ENCODE assay signal across 19 cellular contexts in the genomic region with DNA sequence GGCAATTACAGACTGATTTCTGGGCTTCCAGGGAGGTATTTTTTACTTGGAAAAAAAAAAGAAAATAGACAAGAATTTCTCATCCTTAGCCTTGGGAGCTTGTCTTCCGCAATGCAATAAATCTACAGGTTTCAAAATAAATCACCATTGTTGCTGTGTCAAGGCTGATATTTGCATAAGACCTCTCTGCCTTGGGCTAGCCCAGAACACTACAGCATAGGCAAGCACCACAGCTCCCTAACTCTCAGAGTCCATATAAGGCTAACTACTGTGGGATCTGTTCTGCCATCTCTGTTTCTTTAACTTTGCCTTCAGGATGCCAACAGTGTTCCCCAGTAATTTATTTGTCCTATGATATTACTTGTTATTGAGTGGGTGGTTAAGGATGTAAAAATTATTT.
DNase-seq lines count a peak whose midpoint lies in the region; ATAC-seq and TF ChIP-seq lines count a peak whose summit lies in the region.
"Had no signal": no experiment of that assay in that cellular context is flagged by ENCODE, and none has a peak within 500 bp of the region (broad histone marks: within the 10 kb centered on the region; RNA-seq: fewer than 3 reads in every experiment).

No MANE protein-coding gene starts in this region.

- no peak overlapping the region for H3K4me2 ChIP-seq in mesendoderm (ENCODE audit: low read length)
- H3K4me2 ChIP-seq: A549 had no signal

- H2BK120ac ChIP-seq in mesendoderm (ENCODE audit: low read depth, low read length): no peak overlapping the region

- H2BK5ac ChIP-seq in mesendoderm (ENCODE audit: low read length): no peak overlapping the region

- no peak overlapping the region for H3K56ac ChIP-seq in mesendoderm (ENCODE audit: low read length)

- ATAC-seq in GM19324 (IDR thresholded peaks at IDR 0.05; ENCODE audit: low FRiP score, unreplicated experiment) (peak; percentile 83), HG02623 (IDR thresholded peaks at IDR 0.05; ENCODE audit: unreplicated experiment) (peak; percentile 80), lower lobe of right lung (no peak), HG03196 (IDR thresholded peaks at IDR 0.05; ENCODE audit: unreplicated experiment) (no peak)
- ATAC-seq in stimulated activated naive B cell treated with anti-CD40 and anti-IgM and Interleukin-4, amounts not matched to agents 10 μg/mL and 1 μg/mL and 100 μg/mL, for 72 hours (replicated peaks): no peak
- ATAC-seq: A549 had no signal

- no peaks in the 10 kb centered on the region for H3K27me3 Mint-ChIP-seq in stimulated activated naive B cell treated with anti-CD40 and anti-IgM and Interleukin-4, amounts not matched to agents 10 μg/mL and 1 μg/mL and 100 μg/mL, for 72 hours
- H3K27me3 Mint-ChIP-seq: CD4-positive, alpha-beta memory T cell; IgD-negative memory B cell had no signal

- H3K36me3 Mint-ChIP-seq in stimulated activated naive B cell treated with anti-CD40 and anti-IgM and Interleukin-4, amounts not matched to agents 10 μg/mL and 1 μg/mL and 100 μg/mL, for 72 hours: no peaks in the 10 kb centered on the region
- H3K36me3 Mint-ChIP-seq: CD4-positive, alpha-beta memory T cell; IgD-negative memory B cell had no signal

- H3K4me3 Mint-ChIP-seq in stimulated activated naive B cell treated with anti-CD40 and anti-IgM and Interleukin-4, amounts not matched to agents 10 μg/mL and 1 μg/mL and 100 μg/mL, for 72 hours: no peak overlapping the region
- H3K4me3 Mint-ChIP-seq: CD4-positive, alpha-beta memory T cell; H9; IgD-negative memory B cell had no signal

- intact Hi-C loops in lower lobe of right lung (cut with DNase I): no loop called here

- H3K79me1 ChIP-seq in mesendoderm (ENCODE audit: low read length): no peaks in the 10 kb centered on the region

- no peak overlapping the region for H3K27ac ChIP-seq in mesendoderm (ENCODE audit: low read depth, low read length)
- H3K27ac ChIP-seq in lower lobe of right lung: no peak overlapping the region
- H3K27ac ChIP-seq in RWPE1: no peak overlapping the region
- H3K27ac ChIP-seq: A549, C4-2B had no signal

- no peak overlapping the region for H3K18ac ChIP-seq in mesendoderm (ENCODE audit: low read length)

- CTCF ChIA-PET in RWPE1 (lab: Yijun Ruan, JAX): no interaction called here

- POLR2A ChIA-PET in RWPE1 (lab: Yijun Ruan, JAX; ENCODE audit: low non-redundant PET): no interaction called here

- H4K8ac ChIP-seq in mesendoderm (ENCODE audit: low read depth, low read length): no peak overlapping the region

- no peaks in the 10 kb centered on the region for H3K9me3 ChIP-seq in lower lobe of right lung
- H3K9me3 ChIP-seq: A549, BE2C had no signal

- H4K5ac ChIP-seq in mesendoderm (ENCODE audit: low read length): no peak overlapping the region

- no peaks in the 10 kb centered on the region for H3K9me3 Mint-ChIP-seq in stimulated activated naive B cell treated with anti-CD40 and anti-IgM and Interleukin-4, amounts not matched to agents 10 μg/mL and 1 μg/mL and 100 μg/mL, for 72 hours
- H3K9me3 Mint-ChIP-seq: H9 had no signal

- H3K27me3 ChIP-seq in mesendoderm (ENCODE audit: insufficient read depth, low read length, poor library complexity) (no peaks in the 10 kb centered on the region), lower lobe of right lung (ENCODE audit: low read depth) (no peaks in the 10 kb centered on the region)
- H3K27me3 ChIP-seq: BE2C had no signal

- H3K23ac ChIP-seq in mesendoderm (ENCODE audit: low read length): no peak overlapping the region

- no peak overlapping the region for H3K9ac ChIP-seq in mesendoderm (ENCODE audit: low read length)

- H3K79me2 ChIP-seq in mesendoderm (ENCODE audit: control insufficient read depth, insufficient read depth, low read length): no peaks in the 10 kb centered on the region

- no peak overlapping the region for H3K4ac ChIP-seq in mesendoderm (ENCODE audit: low read depth, low read length)

- no peak for TF ChIP-seq CTCF in lower lobe of right lung (IDR thresholded peaks at IDR 0.05)
- TF ChIP-seq CTCF in RWPE1 (conservative IDR thresholded peaks at IDR 0.05; ENCODE audit: low read depth): no peak

- WGBS in mesendoderm (ENCODE audit: extremely low coverage, insufficient coverage, low lambda C conversion rate): no CpG with 5 or more reads among the region's 1 CpG

- DNase-seq in NCI-H526 treated with DMSO at 0.1 percent for 48 hours (lab: John Stamatoyannopoulos, UW) (peak; percentile 0), mesendoderm (peak; percentile 10), lower lobe of right lung (no peak), RWPE1 (ENCODE audit: low spot score) (no peak)
- DNase-seq in stimulated activated naive B cell treated with anti-CD40 and anti-IgM and Interleukin-4, amounts not matched to agents 10 μg/mL and 1 μg/mL and 100 μg/mL, for 72 hours: no peak
- DNase-seq: BE2C; CD4-positive, alpha-beta memory T cell; COR-L47; DMS53; GF-D8; GOT3; H9; KG1 had no signal

- H3K36me3 ChIP-seq in mesendoderm (ENCODE audit: control insufficient read depth, insufficient read depth, low read length) (no peaks in the 10 kb centered on the region), lower lobe of right lung (no peaks in the 10 kb centered on the region)
- H3K36me3 ChIP-seq: BE2C had no signal

- no peak overlapping the region for H2AK5ac ChIP-seq in mesendoderm (ENCODE audit: low read length)

- no peaks in the 10 kb centered on the region for H3K4me1 ChIP-seq in mesendoderm (ENCODE audit: control insufficient read depth, low read depth, low read length)
- H3K4me1 ChIP-seq in lower lobe of right lung: no peaks in the 10 kb centered on the region
- H3K4me1 ChIP-seq: A549, BE2C had no signal

- H3K27ac Mint-ChIP-seq in stimulated activated naive B cell treated with anti-CD40 and anti-IgM and Interleukin-4, amounts not matched to agents 10 μg/mL and 1 μg/mL and 100 μg/mL, for 72 hours: no peak overlapping the region
- H3K27ac Mint-ChIP-seq: CD4-positive, alpha-beta memory T cell; H9; IgD-negative memory B cell had no signal

- no peak overlapping the region for H2BK15ac ChIP-seq in mesendoderm (replicated peaks; ENCODE audit: low read depth)

- no peaks in the 10 kb centered on the region for H3K4me1 Mint-ChIP-seq in stimulated activated naive B cell treated with anti-CD40 and anti-IgM and Interleukin-4, amounts not matched to agents 10 μg/mL and 1 μg/mL and 100 μg/mL, for 72 hours
- H3K4me1 Mint-ChIP-seq: CD4-positive, alpha-beta memory T cell; IgD-negative memory B cell had no signal

- H3K4me3 ChIP-seq in mesendoderm (ENCODE audit: low read length) (no peak overlapping the region), lower lobe of right lung (no peak overlapping the region)
- H3K4me3 ChIP-seq: A549 had no signal

Comparison
In these comparisons a context has a peak if more than half of its experiments do, and no peak if none do; other contexts are left out.
1. ATAC-seq: peak in GM19324 (single experiment) and HG02623 (single experiment); none in lower lobe of right lung (0 of 2), HG03196 (single experiment) and stimulated activated naive B cell treated with anti-CD40 and anti-IgM and Interleukin-4, amounts not matched to agents 10 μg/mL and 1 μg/mL and 100 μg/mL, for 72 hours (0 of 2).
2. DNase-seq: peak in NCI-H526 treated with DMSO at 0.1 percent for 48 hours (single experiment) and mesendoderm (single experiment); none in lower lobe of right lung (single experiment), stimulated activated naive B cell treated with anti-CD40 and anti-IgM and Interleukin-4, amounts not matched to agents 10 μg/mL and 1 μg/mL and 100 μg/mL, for 72 hours (single experiment) and RWPE1 (single experiment).